Comparison of ENCODE assay signal across 20 cellular contexts in the genomic region with DNA sequence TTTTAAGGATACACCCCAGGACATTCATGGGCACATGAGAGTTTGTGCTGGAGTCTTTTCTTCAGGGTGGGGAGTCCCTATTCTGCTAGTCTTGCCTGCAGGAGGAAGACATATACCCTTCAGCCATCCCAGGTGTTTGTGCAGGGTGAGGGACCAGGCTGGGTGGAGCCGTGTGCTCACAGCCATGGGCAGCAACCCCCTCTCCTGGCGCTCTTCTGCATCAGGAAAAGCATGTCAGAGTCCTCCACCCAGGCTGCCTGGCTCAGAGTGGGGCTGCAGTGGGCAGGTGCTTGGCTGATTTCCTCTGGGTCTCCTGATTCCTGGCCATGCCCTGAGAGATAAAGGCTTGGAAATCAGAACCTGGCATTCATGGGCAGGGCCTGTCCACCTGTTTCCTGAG. TPM values are rescaled to one million over a fixed set of nuclear protein-coding genes. Genes with fewer than 3 reads are reported as not detected.
DNase-seq lines count a peak whose midpoint lies in the region; ATAC-seq and TF ChIP-seq lines count a peak whose summit lies in the region.
"Had no signal": no experiment of that assay in that cellular context is flagged by ENCODE, and none has a peak within 500 bp of the region (broad histone marks: within the 10 kb centered on the region; RNA-seq: fewer than 3 reads in every experiment).

No MANE protein-coding gene starts in this region.

- H3K9me3 ChIP-seq in BE2C (no peaks in the 10 kb centered on the region), WERI-Rb-1 (ENCODE audit: severe bottlenecking) (no peaks in the 10 kb centered on the region)
- H3K9me3 ChIP-seq: esophagus squamous epithelium had no signal

- peak; percentile 12; the same call in 1 of the 2 replicates for TF ChIP-seq CTCF in BE2C (IDR thresholded peaks at IDR 0.05; ENCODE audit: low read depth, low read length)
- TF ChIP-seq CTCF in WERI-Rb-1 (IDR thresholded peaks at IDR 0.05; ENCODE audit: low read depth, low read length) = peak; percentile 68

- no peaks in the 10 kb centered on the region for H3K27me3 ChIP-seq in BE2C
- H3K27me3 ChIP-seq in WERI-Rb-1 (ENCODE audit: insufficient read depth, low read depth, severe bottlenecking) = no peaks in the 10 kb centered on the region

- H3K36me3 ChIP-seq in BE2C (no peaks in the 10 kb centered on the region), WERI-Rb-1 (no peaks in the 10 kb centered on the region)
- H3K36me3 ChIP-seq: esophagus squamous epithelium had no signal

- ATAC-seq in GM19455 (IDR thresholded peaks at IDR 0.05; ENCODE audit: unreplicated experiment) = no peak
- ATAC-seq: activated CD4-positive, CD25-positive, alpha-beta regulatory T cell treated with anti-CD3 and anti-CD28 coated beads, Interleukin-2, amount 50 U/mL, for 24 hours; activated T-cell treated with anti-CD3 and anti-CD28 coated beads, Interleukin-2, amount 50 U/mL, for 4 hours had no signal

- H3K4me3 ChIP-seq in BE2C (ENCODE audit: low read depth, low read length) (no peak overlapping the region), WERI-Rb-1 (ENCODE audit: low read depth, low read length) (no peak overlapping the region)
- H3K4me3 ChIP-seq: esophagus squamous epithelium had no signal

- DNase-seq in 8988T (peak; percentile 75), BE2C (no peak), NAMALWA (ENCODE audit: low spot score) (peak; percentile 12), WERI-Rb-1 (peak; percentile 62), NCI-H1105 (lab: John Stamatoyannopoulos, UW) (no peak), middle frontal gyrus (ENCODE audit: extremely low spot score, low spot score) (no peak)
- DNase-seq in activated CD4-positive, alpha-beta T cell treated with anti-CD3 and anti-CD28 coated beads, Interleukin-2, amount 50 U/mL, for 1 hour = no peak
- DNase-seq: activated CD8-positive, alpha-beta memory T cell treated with anti-CD3 and anti-CD28 coated beads for 24 hours; activated T-cell treated with anti-CD3 and anti-CD28 coated beads, Interleukin-2, amount 50 U/mL, for 4 hours; effector CD4-positive, alpha-beta T cell; esophagus squamous epithelium; KG1; mammary epithelial cell; MV-4-11; NCI-H2171 treated with DMSO at 0.1 percent for 48 hours; stimulated activated CD4-positive, alpha-beta T cell treated with anti-CD3 and anti-CD28 coated beads, Interleukin-12 subunit alpha, Interleukin-12 subunit beta, amount 100 ng/mL, for 4 hours; stimulated activated CD8-positive, alpha-beta memory T cell treated with anti-CD3 and anti-CD28 coated beads, Interleukin-4, amount 100 ng/mL, for 48 hours; T1000 had no signal

- peaks cover 23% of the 10 kb centered on the region for H3K4me1 ChIP-seq in BE2C
- H3K4me1 ChIP-seq: esophagus squamous epithelium had no signal

- peak overlapping the region; percentile 73 for H3K27ac ChIP-seq in WERI-Rb-1
- H3K27ac ChIP-seq: esophagus squamous epithelium had no signal

RNA-seq across cellular contexts. Expression of a gene that starts 22.7 kb away (rescaled TPM):
- polyA plus RNA-seq in BE2C (2012; ENCODE audit: insufficient read depth, insufficient read length, low read depth) = not detected
- polyA plus RNA-seq: mammary epithelial cell had no signal

RNA-seq across cellular contexts. Expression of a gene that starts 37.6 kb away (rescaled TPM):
- polyA plus RNA-seq in BE2C (2012; ENCODE audit: insufficient read depth, insufficient read length, low read depth) = 82.1 TPM

Comparison
In these comparisons a context has a peak if more than half of its experiments do, and no peak if none do; other contexts are left out.
1. DNase-seq: peak in 8988T (single experiment), NAMALWA (single experiment) and WERI-Rb-1 (single experiment); none in BE2C (single experiment), NCI-H1105 (single experiment), middle frontal gyrus (single experiment) and activated CD4-positive, alpha-beta T cell treated with anti-CD3 and anti-CD28 coated beads, Interleukin-2, amount 50 U/mL, for 1 hour (single experiment).